Comparison of ENCODE assay signal across 12 cellular contexts in genomic region chr14:68369289-68369925, GRCh38.
DNase-seq lines count a peak whose midpoint lies in the region; ATAC-seq and TF ChIP-seq lines count a peak whose summit lies in the region.
"Had no signal": no experiment of that assay in that cellular context is flagged by ENCODE, and none has a peak within 500 bp of the region (broad histone marks: within the 10 kb centered on the region; RNA-seq: fewer than 3 reads in every experiment).

No MANE protein-coding gene starts in this region.

- no peak overlapping the region for H3K27ac ChIP-seq in neuronal stem cell (replicated peaks; ENCODE audit: low read length)
- H3K27ac ChIP-seq in right atrium auricular region: no peak overlapping the region

- H2BK12ac ChIP-seq in neuronal stem cell (ENCODE audit: low read length): no peak overlapping the region

- no peak overlapping the region for H3K14ac ChIP-seq in neuronal stem cell (ENCODE audit: low read length)

- H2BK5ac ChIP-seq in neuronal stem cell (ENCODE audit: low read length): no peak overlapping the region

- no peak overlapping the region for H3K23ac ChIP-seq in neuronal stem cell (ENCODE audit: low read depth, low read length, poor library complexity)

- H4K8ac ChIP-seq in neuronal stem cell (ENCODE audit: low read depth, low read length): no peak overlapping the region

- H3K4me2 ChIP-seq in neuronal stem cell (ENCODE audit: insufficient read depth, low read length, poor library complexity, severe bottlenecking): no peak overlapping the region

- peaks cover 28 to 49% of the 10 kb centered on the region in 2 donors for H3K4me1 Mint-ChIP-seq in immature natural killer cell

- no peak overlapping the region for H3K4ac ChIP-seq in neuronal stem cell (ENCODE audit: low read length)

- H3K27me3 ChIP-seq in neuronal stem cell (ENCODE audit: control insufficient read depth in 3 of 3, insufficient read depth in 3 of 3, low read depth in 1 of 3, low read length in 3 of 3): no peaks in the 10 kb centered on the region
- no peaks in the 10 kb centered on the region for H3K27me3 ChIP-seq in right atrium auricular region

- no peak overlapping the region for H2BK15ac ChIP-seq in neuronal stem cell (ENCODE audit: low read length)

- no peak overlapping the region for H2AK5ac ChIP-seq in neuronal stem cell (ENCODE audit: low read depth, low read length)

- ATAC-seq in GM19455 (IDR thresholded peaks at IDR 0.05; ENCODE audit: unreplicated experiment) (peak; percentile 40), HG03432 (IDR thresholded peaks at IDR 0.05; ENCODE audit: unreplicated experiment) (peak; percentile 57), HG03457 (IDR thresholded peaks at IDR 0.05; ENCODE audit: unreplicated experiment) (no peak)

- no peak overlapping the region for H3K9ac ChIP-seq in neuronal stem cell (ENCODE audit: low read depth, low read length, poor library complexity)

- no peaks in the 10 kb centered on the region for H3K36me3 ChIP-seq in neuronal stem cell (replicated peaks in 1 of 2; ENCODE audit: control insufficient read depth in 2 of 2, insufficient read depth in 2 of 2, low read length in 2 of 2)
- no peaks in the 10 kb centered on the region for H3K36me3 ChIP-seq in right atrium auricular region

- no peak overlapping the region for H3K18ac ChIP-seq in neuronal stem cell (ENCODE audit: low read length)

- peaks cover 8 to 19% of the 10 kb centered on the region in 2 donors for H3K4me1 ChIP-seq in neuronal stem cell (ENCODE audit: control insufficient read depth in 2 of 2, insufficient read depth in 1 of 2, low read depth in 1 of 2, low read length in 2 of 2)
- H3K4me1 ChIP-seq in right atrium auricular region: peaks cover 0 to 16% of the 10 kb centered on the region in 2 donors

- H2BK120ac ChIP-seq in neuronal stem cell (ENCODE audit: low read depth, low read length): no peak overlapping the region

- no CpG with 5 or more reads among the region's 6 CpGs for WGBS in neuronal stem cell (ENCODE audit: extremely low coverage in 2 of 2, insufficient read length in 2 of 2, insufficient replicate concordance in 1 of 2), 2 donors

- DNase-seq in GM10248 (ENCODE audit: extremely low spot score) (peak; percentile 31), immature natural killer cell (no peak), neuronal stem cell (ENCODE audit: low spot score) (no peak), hippocampal formation (lab: John Stamatoyannopoulos, UW) (no peak), right atrium auricular region (ENCODE audit: low spot score) (no peak)
- DNase-seq: Caco-2, head of caudate nucleus, NCI-H1105 treated with DMSO at 0.1 percent for 48 hours, Right ventricle myocardium superior had no signal

- H3K4me3 Mint-ChIP-seq in immature natural killer cell: peak overlapping the region; percentile 18 to 75 (median 47)

- TF ChIP-seq CTCF in GM10248 (IDR thresholded peaks at IDR 0.05; ENCODE audit: control extremely low read depth, extremely low read depth, low read depth, missing control alignments): no peak
- TF ChIP-seq CTCF in right atrium auricular region (IDR thresholded peaks at IDR 0.05): no peak

- H2AFZ ChIP-seq in neuronal stem cell (ENCODE audit: low read length): no peak overlapping the region

- H4K91ac ChIP-seq in neuronal stem cell (ENCODE audit: low read depth, low read length, poor library complexity): no peak overlapping the region

- H3K27ac Mint-ChIP-seq in immature natural killer cell: peak overlapping the region; percentile 56 to 84 (median 76)

- CTCF ChIA-PET in GM10248 (lab: Yijun Ruan, JAX): interaction anchor here (0.9 to 3.2 kb wide), 5 partner anchors 11 to 475 kb away, joined by 3 to 10 read pairs (median 3); no protein-coding TSS in a partner anchor

- POLR2A ChIA-PET in GM10248 (lab: Yijun Ruan, JAX): interaction anchor here (0.5 to 1.5 kb wide), 3 partner anchors 15 to 424 kb away, joined by 3 to 7 read pairs (median 5); no protein-coding TSS in a partner anchor

- peaks cover 0 to 2% (median 2%) of the 10 kb centered on the region in 3 donors for H3K27me3 Mint-ChIP-seq in immature natural killer cell (ENCODE audit: low read depth in 3 of 3)

- H3K9me3 ChIP-seq in neuronal stem cell (replicated peaks in 1 of 2; ENCODE audit: control insufficient read depth in 2 of 2, insufficient read depth in 1 of 2, low read depth in 1 of 2, low read length in 2 of 2) (no peaks in the 10 kb centered on the region), right atrium auricular region (no peaks in the 10 kb centered on the region)
- H3K9me3 ChIP-seq: Caco-2 had no signal

- H3K36me3 Mint-ChIP-seq in immature natural killer cell: peaks cover 0 to 5% (median 0%) of the 10 kb centered on the region in 3 donors

- no peaks in the 10 kb centered on the region for H3K9me3 Mint-ChIP-seq in immature natural killer cell

- no peaks in the 10 kb centered on the region for H3K79me1 ChIP-seq in neuronal stem cell (ENCODE audit: low read depth, low read length)

- no peak overlapping the region for H3K4me3 ChIP-seq in neuronal stem cell (ENCODE audit: low read length in 2 of 2)
- H3K4me3 ChIP-seq in right atrium auricular region: no peak overlapping the region
